In the genomic region with DNA sequence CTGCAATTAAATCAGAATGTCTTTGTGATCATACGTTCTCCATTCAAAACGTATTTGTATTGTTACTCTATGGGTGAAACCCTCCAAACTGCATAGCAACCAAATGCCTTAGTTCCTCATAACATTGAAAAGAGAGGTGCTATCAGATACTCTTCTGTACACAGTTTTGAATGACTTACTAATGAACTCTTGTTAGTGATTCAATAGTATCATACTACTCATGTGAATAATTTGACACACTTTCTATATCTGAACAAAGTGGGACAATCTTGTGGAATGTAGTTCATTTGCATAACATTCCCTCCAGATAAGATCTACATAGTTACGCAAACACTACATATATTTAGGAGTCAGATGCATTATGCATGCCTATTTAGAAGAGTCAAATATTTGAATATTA, we compare ENCODE assay signal across 17 cellular contexts.
"Had no signal": no experiment of that assay in that cellular context is flagged by ENCODE, and none has a peak within 500 bp of the region (broad histone marks: within the 10 kb centered on the region; RNA-seq: fewer than 3 reads in every experiment).

No MANE protein-coding gene starts in this region.

- H3K27ac Mint-ChIP-seq: activated CD4-positive, alpha-beta memory T cell treated with anti-CD3 and anti-CD28 coated beads for 36 hours; activated CD4-positive, alpha-beta T cell treated with anti-CD3 and anti-CD28 coated beads for 36 hours; activated CD8-positive, alpha-beta memory T cell treated with anti-CD3 and anti-CD28 coated beads, Interleukin-2, amount 10 ng/mL, durations not matched to agents 7 days and 5 days had no signal

- H3K9me3 ChIP-seq: heart right ventricle, psoas muscle, right lobe of liver, transverse colon had no signal

- H3K36me3 ChIP-seq: cardiac muscle cell, heart right ventricle, right lobe of liver, transverse colon, WERI-Rb-1 had no signal

- DNase-seq: activated CD4-positive, alpha-beta memory T cell treated with anti-CD3 and anti-CD28 coated beads for 36 hours; activated CD4-positive, alpha-beta T cell treated with anti-CD3 and anti-CD28 coated beads for 36 hours; activated CD8-positive, alpha-beta memory T cell treated with anti-CD3 and anti-CD28 coated beads, Interleukin-2, amount 10 ng/mL, durations not matched to agents 7 days and 5 days; activated naive CD4-positive, alpha-beta T cell treated with anti-CD3 and anti-CD28 coated beads, Interleukin-2, amount 50 U/mL, for 16 hours; activated T-cell treated with anti-CD3 and anti-CD28 coated beads, Interleukin-2, amount 50 U/mL, for 1 hour; heart right ventricle; left colon; psoas muscle; right lobe of liver; stimulated activated naive CD8-positive, alpha-beta T cell treated with anti-CD3 and anti-CD28 coated beads, Interleukin-15, Interleukin-2, amounts not matched to agents 100 U/mL and 50 U/mL, for 24 hours; transverse colon; WERI-Rb-1 had no signal

- H3K4me3 ChIP-seq: cardiac muscle cell, heart right ventricle, lung, psoas muscle, right lobe of liver, transverse colon had no signal

- H3K4me1 Mint-ChIP-seq: activated CD4-positive, alpha-beta T cell treated with anti-CD3 and anti-CD28 coated beads for 36 hours; activated CD8-positive, alpha-beta memory T cell treated with anti-CD3 and anti-CD28 coated beads, Interleukin-2, amount 10 ng/mL, durations not matched to agents 7 days and 5 days had no signal

- H3K27ac ChIP-seq: cardiac muscle cell, heart right ventricle, psoas muscle, right lobe of liver, transverse colon, WERI-Rb-1 had no signal

- FAIRE-seq: frontal cortex, islet of Langerhans had no signal

- H3K36me3 Mint-ChIP-seq: activated CD4-positive, alpha-beta memory T cell treated with anti-CD3 and anti-CD28 coated beads for 36 hours; activated CD8-positive, alpha-beta memory T cell treated with anti-CD3 and anti-CD28 coated beads, Interleukin-2, amount 10 ng/mL, durations not matched to agents 7 days and 5 days had no signal

- H3K27me3 ChIP-seq: cardiac muscle cell, heart right ventricle, right lobe of liver, transverse colon had no signal

- H3K27me3 Mint-ChIP-seq: activated CD4-positive, alpha-beta memory T cell treated with anti-CD3 and anti-CD28 coated beads for 36 hours; activated CD4-positive, alpha-beta T cell treated with anti-CD3 and anti-CD28 coated beads for 36 hours; activated CD8-positive, alpha-beta memory T cell treated with anti-CD3 and anti-CD28 coated beads, Interleukin-2, amount 10 ng/mL, durations not matched to agents 7 days and 5 days had no signal

- ATAC-seq: activated CD4-positive, alpha-beta T cell treated with anti-CD3 and anti-CD28 coated beads for 36 hours; activated CD8-positive, alpha-beta memory T cell treated with anti-CD3 and anti-CD28 coated beads, Interleukin-2, amount 10 ng/mL, durations not matched to agents 7 days and 5 days; heart right ventricle; left colon; psoas muscle; right lobe of liver; stimulated activated naive CD8-positive, alpha-beta T cell treated with anti-CD3 and anti-CD28 coated beads, Interleukin-15, Interleukin-2, amounts not matched to agents 100 U/mL and 50 U/mL, for 24 hours had no signal

- H3K9me3 Mint-ChIP-seq: neural crest cell had no signal

- H3K4me1 ChIP-seq: heart right ventricle, psoas muscle, right lobe of liver, transverse colon had no signal

- H3K4me3 Mint-ChIP-seq: activated CD4-positive, alpha-beta memory T cell treated with anti-CD3 and anti-CD28 coated beads for 36 hours; activated CD4-positive, alpha-beta T cell treated with anti-CD3 and anti-CD28 coated beads for 36 hours; activated CD8-positive, alpha-beta memory T cell treated with anti-CD3 and anti-CD28 coated beads, Interleukin-2, amount 10 ng/mL, durations not matched to agents 7 days and 5 days; neural crest cell had no signal
